In genomic region chr11:10750838-10751580, GRCh38 we compare ENCODE assay signal across 1 cellular context.
A peak's percentile ranks its signal among the peaks of the same experiment; 100 is the strongest.
TF ChIP-seq lines count a peak whose summit lies in the region.

Gene CTR9, plus strand, starts transcription at chr11:10751246. Its CDS starts 167 bp downstream, at chr11:10751413.

TF ChIP-seq in HEK293, 187 proteins besides CTCF, POLR2A, EP300 and RAD21 (continued from another document):
- no peak for TF ChIP-seq PRDM2 (tag by site-specific recombination; IDR thresholded peaks at IDR 0.05; ENCODE audit: borderline replicate concordance)
- peak; percentile 24; the same call in 1 of the 2 replicates for TF ChIP-seq ZIC2 (tag by site-specific recombination; IDR thresholded peaks at IDR 0.05)
- peak; percentile 91 for TF ChIP-seq ZNF335 (tag by site-specific recombination; conservative IDR thresholded peaks at IDR 0.05)
- 0 out of 2 replicates have a peak, but pooled peaks have one; percentile 47 for TF ChIP-seq ZFP37 (tag by site-specific recombination; IDR thresholded peaks at IDR 0.05)
- 0 out of 2 replicates have a peak, but pooled peaks have one; percentile 40 for TF ChIP-seq ZNF692 (tag by site-specific recombination; IDR thresholded peaks at IDR 0.05)
- TF ChIP-seq ZBTB8A (tag by site-specific recombination; IDR thresholded peaks at IDR 0.05): 0 out of 2 replicates have a peak, but pooled peaks have one; percentile 13
- peak; percentile 69; the same call in 1 of the 2 replicates for TF ChIP-seq ZNF76 (tag by site-specific recombination; IDR thresholded peaks at IDR 0.05; ENCODE audit: borderline replicate concordance, low read depth)
- TF ChIP-seq ZNF394 (tag by site-specific recombination; IDR thresholded peaks at IDR 0.05; ENCODE audit: borderline replicate concordance): peak; percentile 82
- peak; percentile 64; the same call in 1 of the 2 replicates for TF ChIP-seq ZBTB6 (tag by site-specific recombination; IDR thresholded peaks at IDR 0.05)
- TF ChIP-seq ZSCAN23 (tag by site-specific recombination; IDR thresholded peaks at IDR 0.05): no peak
- no peak for TF ChIP-seq ZNF223 (tag by site-specific recombination; IDR thresholded peaks at IDR 0.05)
- TF ChIP-seq SP2 (tag by site-specific recombination; IDR thresholded peaks at IDR 0.05): peak; percentile 91
- TF ChIP-seq ZNF623 (tag by site-specific recombination; IDR thresholded peaks at IDR 0.05): no peak
- TF ChIP-seq ZNF292 (tag by site-specific recombination; IDR thresholded peaks at IDR 0.05; ENCODE audit: borderline replicate concordance, low read depth): no peak
- no peak for TF ChIP-seq ZBTB1 (tag by site-specific recombination; IDR thresholded peaks at IDR 0.05)
- TF ChIP-seq ZNF19 (tag by site-specific recombination; IDR thresholded peaks at IDR 0.05; ENCODE audit: low read depth): no peak
- TF ChIP-seq ZNF660 (tag by site-specific recombination; IDR thresholded peaks at IDR 0.05): peak; percentile 58; the same call in 1 of the 2 replicates
- TF ChIP-seq ZNF624 (tag by site-specific recombination; IDR thresholded peaks at IDR 0.05): no peak
- no peak for TF ChIP-seq RBAK (tag by site-specific recombination; IDR thresholded peaks at IDR 0.05)
- TF ChIP-seq ZSCAN4 (tag by site-specific recombination; IDR thresholded peaks at IDR 0.05): no peak
- TF ChIP-seq REPIN1 (tag by site-specific recombination; IDR thresholded peaks at IDR 0.05; ENCODE audit: low read depth): no peak
- peak; percentile 74; the same call in 1 of the 2 replicates for TF ChIP-seq ZNF610 (tag by site-specific recombination; IDR thresholded peaks at IDR 0.05; ENCODE audit: borderline replicate concordance)
- TF ChIP-seq ZNF629 (tag by site-specific recombination; IDR thresholded peaks at IDR 0.05): peak; percentile 93
- no peak; the same call in 1 of the 2 replicates for TF ChIP-seq SCRT2 (tag by site-specific recombination; IDR thresholded peaks at IDR 0.05)
- TF ChIP-seq HIC1 (tag by site-specific recombination; IDR thresholded peaks at IDR 0.05): 0 out of 2 replicates have a peak, but pooled peaks have one; percentile 35
- TF ChIP-seq ZNF114 (tag by site-specific recombination; IDR thresholded peaks at IDR 0.05): no peak
- TF ChIP-seq REST (tag by site-specific recombination; IDR thresholded peaks at IDR 0.05): 0 out of 2 replicates have a peak, but pooled peaks have one; percentile 31
- peak; percentile 63; the same call in 1 of the 2 replicates for TF ChIP-seq KLF10 (tag by site-specific recombination; IDR thresholded peaks at IDR 0.05)
- no peak; the same call in 1 of the 2 replicates for TF ChIP-seq KLF17 (tag by site-specific recombination; IDR thresholded peaks at IDR 0.05)
- peak; percentile 54 for TF ChIP-seq KLF1 (tag by site-specific recombination; IDR thresholded peaks at IDR 0.05)
- TF ChIP-seq ZBTB7A (tag by site-specific recombination; IDR thresholded peaks at IDR 0.05; ENCODE audit: low read depth): 0 out of 2 replicates have a peak, but pooled peaks have one; percentile 18
- TF ChIP-seq ZBTB20 (tag by site-specific recombination; IDR thresholded peaks at IDR 0.05): no peak; the same call in 1 of the 2 replicates
- TF ChIP-seq ZNF561 (tag by site-specific recombination; IDR thresholded peaks at IDR 0.05; ENCODE audit: borderline replicate concordance): peak; percentile 65; the same call in 1 of the 2 replicates
- TF ChIP-seq ZNF501 (tag by site-specific recombination; IDR thresholded peaks at IDR 0.05): peak; percentile 75; the same call in 1 of the 2 replicates
